In genomic region chr5:151617841-151618710, GRCh38 we compare ENCODE assay signal across 18 cellular contexts. TPM values are rescaled to one million over a fixed set of nuclear protein-coding genes. Genes with fewer than 3 reads are reported as not detected.
A peak's percentile ranks its signal among the peaks of the same experiment; 100 is the strongest.
DNase-seq lines count a peak whose midpoint lies in the region; ATAC-seq and TF ChIP-seq lines count a peak whose summit lies in the region.
"Had no signal": no experiment of that assay in that cellular context is flagged by ENCODE, and none has a peak within 500 bp of the region (broad histone marks: within the 10 kb centered on the region; RNA-seq: fewer than 3 reads in every experiment).

No MANE protein-coding gene starts in this region.

- H3K27me3 Mint-ChIP-seq in GM23338 (ENCODE audit: insufficient read depth, low read depth, poor library complexity) (peaks cover 6% of the 10 kb centered on the region), WTC11 (ENCODE audit: low read depth) (no peaks in the 10 kb centered on the region; the same call in 1 of the 2 replicates)

- H3K4me1 ChIP-seq in GM23338 (ENCODE audit: insufficient read depth) (peaks cover 32% of the 10 kb centered on the region), left lung (no peaks in the 10 kb centered on the region), thyroid gland (no peaks in the 10 kb centered on the region)
- H3K4me1 ChIP-seq: right lobe of liver had no signal

- ATAC-seq in GM23338 = no peak
- no peak for ATAC-seq in WTC11
- ATAC-seq in left lung = peak; percentile 69
- ATAC-seq: natural killer cell had no signal

- TF ChIP-seq POLR2A in thyroid gland (IDR thresholded peaks at IDR 0.05) = no peak

- no peaks in the 10 kb centered on the region for H3K27me3 ChIP-seq in GM23338 (ENCODE audit: insufficient read depth)
- peaks cover 0 to 24% of the 10 kb centered on the region in 2 donors for H3K27me3 ChIP-seq in left lung
- H3K27me3 ChIP-seq in thyroid gland = no peaks in the 10 kb centered on the region
- H3K27me3 ChIP-seq: right lobe of liver had no signal

- no peak overlapping the region for H2AFZ ChIP-seq in GM23338

- H4K20me1 ChIP-seq in GM23338 (replicated peaks; ENCODE audit: insufficient read depth) = no peaks in the 10 kb centered on the region

- TF ChIP-seq CTCF in GM23338 (conservative IDR thresholded peaks at IDR 0.05; ENCODE audit: low read depth in 2 of 2) = no peak
- no peak for TF ChIP-seq CTCF in WTC11 (IDR thresholded peaks at IDR 0.05)
- TF ChIP-seq CTCF in left lung (IDR thresholded peaks at IDR 0.05) = no peak
- TF ChIP-seq CTCF in thyroid gland (IDR thresholded peaks at IDR 0.05) = no peak

- DNase-seq in A172 (ENCODE audit: low spot score) (peak; percentile 22), GM23338 (ENCODE audit: low spot score) (no peak), WTC11 (ENCODE audit: low spot score) (no peak), left lung (no peak), iPS-NIHi11 (ENCODE audit: low spot score) (no peak), thyroid gland (no peak)
- no peak for DNase-seq in activated effector memory CD4-positive, alpha-beta T cell treated with Interleukin-2 at 50 U/mL for 16 hours
- DNase-seq in activated T-cell treated with anti-CD3 and anti-CD28 coated beads, Interleukin-2, amount 50 U/mL, for 1 hour = no peak
- DNase-seq: activated B cell treated with CpG ODN at 0.5 μM for 24 hours; activated CD4-positive, alpha-beta memory T cell treated with anti-CD3 and anti-CD28 coated beads for 36 hours; HFFc6; natural killer cell; right lobe of liver; T-helper 9 cell had no signal

- H3K27ac Mint-ChIP-seq in GM23338 (no peak overlapping the region), WTC11 (no peak overlapping the region)
- H3K27ac Mint-ChIP-seq: activated B cell treated with CpG ODN at 0.5 μM for 24 hours; activated CD4-positive, alpha-beta memory T cell treated with anti-CD3 and anti-CD28 coated beads for 36 hours; brain; HFFc6; natural killer cell; type B pancreatic cell had no signal

- H3K4me1 Mint-ChIP-seq in GM23338 (peaks cover 37% of the 10 kb centered on the region), WTC11 (peaks cover 38% of the 10 kb centered on the region)

- no peaks in the 10 kb centered on the region for H3K36me3 Mint-ChIP-seq in GM23338 (ENCODE audit: low read depth)
- H3K36me3 Mint-ChIP-seq in WTC11 = no peaks in the 10 kb centered on the region
- H3K36me3 Mint-ChIP-seq: activated CD4-positive, alpha-beta memory T cell treated with anti-CD3 and anti-CD28 coated beads for 36 hours; brain; natural killer cell; type B pancreatic cell had no signal

- POLR2A ChIA-PET in WTC11 (lab: Charles Lee) = no interaction called here

- H3K9me3 Mint-ChIP-seq in GM23338 = no peaks in the 10 kb centered on the region
- peaks cover 4% of the 10 kb centered on the region; the same call in 1 of the 2 replicates for H3K9me3 Mint-ChIP-seq in WTC11
- H3K9me3 Mint-ChIP-seq: activated B cell treated with CpG ODN at 0.5 μM for 24 hours; activated CD4-positive, alpha-beta memory T cell treated with anti-CD3 and anti-CD28 coated beads for 36 hours; brain; HFFc6; natural killer cell; type B pancreatic cell had no signal

- no peaks in the 10 kb centered on the region for H3F3A ChIP-seq in GM23338 (replicated peaks; ENCODE audit: low read depth)

- no peak overlapping the region for H3K4me3 ChIP-seq in GM23338
- H3K4me3 ChIP-seq in left lung = no peak overlapping the region
- no peak overlapping the region for H3K4me3 ChIP-seq in thyroid gland (replicated peaks in 1 of 3)
- H3K4me3 ChIP-seq: right lobe of liver had no signal

- no peaks in the 10 kb centered on the region for H3K79me2 ChIP-seq in GM23338 (replicated peaks; ENCODE audit: insufficient read depth)

- 0 out of 2 replicates have a peak overlapping the region, but pooled peaks have one; percentile 19 for H3K4me2 ChIP-seq in GM23338

- H3K9me3 ChIP-seq in left lung (no peaks in the 10 kb centered on the region), thyroid gland (no peaks in the 10 kb centered on the region)
- H3K9me3 ChIP-seq: right lobe of liver had no signal

- H3K36me3 ChIP-seq in GM23338 (ENCODE audit: insufficient read depth) (no peaks in the 10 kb centered on the region), left lung (no peaks in the 10 kb centered on the region), thyroid gland (no peaks in the 10 kb centered on the region)
- H3K36me3 ChIP-seq: right lobe of liver had no signal

- 82 to 87% methylated on average over 3 of the region's 3 CpGs for WGBS in thyroid gland, 2 donors

- CTCF ChIA-PET in WTC11 (lab: Charles Lee) = interaction anchor here (1.2 to 3.7 kb wide), 4 partner anchors 34 to 94 kb away, joined by 3 to 26 read pairs (median 4); no protein-coding TSS in a partner anchor

- intact Hi-C loops in left lung (cut with DNase I) = no loop called here
- intact Hi-C loops in thyroid gland (cut with DNase I) = no loop called here

- H3K9me2 ChIP-seq in GM23338 (ENCODE audit: insufficient read depth) = no peaks in the 10 kb centered on the region

- H3K27ac ChIP-seq in GM23338 (ENCODE audit: low read depth) = no peak overlapping the region
- no peak overlapping the region for H3K27ac ChIP-seq in left lung
- no peak overlapping the region for H3K27ac ChIP-seq in thyroid gland
- H3K27ac ChIP-seq: C4-2B, right lobe of liver had no signal

- H3K4me3 Mint-ChIP-seq in GM23338 (no peak overlapping the region), WTC11 (no peak overlapping the region)
- H3K4me3 Mint-ChIP-seq: activated B cell treated with CpG ODN at 0.5 μM for 24 hours; activated CD4-positive, alpha-beta memory T cell treated with anti-CD3 and anti-CD28 coated beads for 36 hours; brain; HFFc6; natural killer cell; type B pancreatic cell had no signal

TF ChIP-seq in GM23338, 12 proteins besides CTCF, POLR2A, EP300 and RAD21 (continues in another document):
- TF ChIP-seq, protein P1, sequence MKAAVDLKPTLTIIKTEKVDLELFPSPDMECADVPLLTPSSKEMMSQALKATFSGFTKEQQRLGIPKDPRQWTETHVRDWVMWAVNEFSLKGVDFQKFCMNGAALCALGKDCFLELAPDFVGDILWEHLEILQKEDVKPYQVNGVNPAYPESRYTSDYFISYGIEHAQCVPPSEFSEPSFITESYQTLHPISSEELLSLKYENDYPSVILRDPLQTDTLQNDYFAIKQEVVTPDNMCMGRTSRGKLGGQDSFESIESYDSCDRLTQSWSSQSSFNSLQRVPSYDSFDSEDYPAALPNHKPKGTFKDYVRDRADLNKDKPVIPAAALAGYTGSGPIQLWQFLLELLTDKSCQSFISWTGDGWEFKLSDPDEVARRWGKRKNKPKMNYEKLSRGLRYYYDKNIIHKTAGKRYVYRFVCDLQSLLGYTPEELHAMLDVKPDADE (IDR thresholded peaks at IDR 0.05) = no peak
- TF ChIP-seq EZH2 (IDR thresholded peaks at IDR 0.05; ENCODE audit: low read depth, unreplicated experiment) = no peak
- no peak for TF ChIP-seq ZNF331 (CRISPR knock-in tag; IDR thresholded peaks at IDR 0.05; ENCODE audit: low read depth)
- TF ChIP-seq NANOG (IDR thresholded peaks at IDR 0.05; ENCODE audit: borderline replicate concordance) = no peak
- TF ChIP-seq JUNB (IDR thresholded peaks at IDR 0.05; ENCODE audit: unreplicated experiment) = no peak
- TF ChIP-seq STAT1 (IDR thresholded peaks at IDR 0.05; ENCODE audit: unreplicated experiment) = no peak
- TF ChIP-seq POLR2AphosphoS5 (IDR thresholded peaks at IDR 0.05; ENCODE audit: low read depth) = no peak

TF ChIP-seq in WTC11, 78 proteins besides CTCF, POLR2A, EP300 and RAD21:
- TF ChIP-seq ELF4 (CRISPR knock-in tag; IDR thresholded peaks at IDR 0.05; ENCODE audit: low read depth) (no peak), GABPB1 (CRISPR knock-in tag; IDR thresholded peaks at IDR 0.05) (peak; percentile 41; the same call in 1 of the 2 replicates), GTF2I (CRISPR knock-in tag; conservative IDR thresholded peaks at IDR 0.05) (peak; percentile 28; the same call in 1 of the 2 replicates), NR1H2 (CRISPR knock-in tag; IDR thresholded peaks at IDR 0.05) (no peak)

RNA-seq across cellular contexts. Expression of gene FAT2, which starts 26.9 kb away (rescaled TPM):
- total RNA-seq in A172 (2014; rRNA removed; shearing (Covaris generic)) = 0.22 and 0.36 TPM in 2 replicates
- total RNA-seq in GM23338 (2014; rRNA removed; shearing (Covaris generic)) = 0.27 and 0.59 TPM in 2 replicates
- polyA plus RNA-seq in GM23338 (2016; fragmentation: Nextera tagmentation; extraction: Ambion mirVana) = 0.06 and 0.09 TPM in 2 replicates
- total RNA-seq in WTC11 (2021) (0.14 to 0.26 TPM (median 0.16 TPM) in 3 replicates), left lung (under 1 TPM; 0.03 to 0.79 TPM), thyroid gland (under 1 TPM in 3 of 4 donors, not detected in 1; 0.11 to 0.54 (median 0.13) TPM)
- total RNA-seq: activated CD4-positive, alpha-beta memory T cell treated with anti-CD3 and anti-CD28 coated beads for 36 hours; HFFc6; natural killer cell; NCI-H460; right lobe of liver had no signal
